ENCODE assay signal across 1 cellular context in genomic region chr2:85525029-85525428, GRCh38.
TF ChIP-seq lines count a peak whose summit lies in the region.

No MANE protein-coding gene starts in this region.

TF ChIP-seq in SK-N-SH treated with all-trans-retinoic acid at 6 μM for 48 hours, 23 proteins besides CTCF, POLR2A, EP300 and RAD21 (continued from another document):
- TF ChIP-seq CSRNP3 (CRISPR knock-in tag; IDR thresholded peaks at IDR 0.05) (no peak), TSHZ2 (CRISPR knock-in tag; IDR thresholded peaks at IDR 0.05) (no peak), BACH2 (CRISPR knock-in tag; IDR thresholded peaks at IDR 0.05; ENCODE audit: borderline replicate concordance) (no peak), ZC3H10 (CRISPR knock-in tag; IDR thresholded peaks at IDR 0.05) (no peak), ZNF70 (CRISPR knock-in tag; IDR thresholded peaks at IDR 0.05) (no peak), TCF4 (CRISPR knock-in tag; IDR thresholded peaks at IDR 0.05; ENCODE audit: borderline replicate concordance) (no peak)
